7 cellular contexts compared by ENCODE assay signal in the genomic region with DNA sequence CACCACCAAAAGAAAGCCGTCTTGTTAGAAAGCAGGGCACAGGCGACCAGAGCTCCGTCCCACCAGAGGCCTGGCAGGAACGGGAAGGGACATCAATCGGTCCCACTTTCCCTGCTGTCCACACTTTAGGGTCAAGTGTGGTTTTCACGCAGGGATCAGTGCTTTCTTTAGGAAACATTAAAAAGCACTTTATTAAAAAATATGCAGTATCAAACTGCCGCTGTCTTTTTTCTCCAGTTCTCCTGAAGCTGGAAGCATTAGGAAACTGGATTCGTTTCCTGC. TPM values are rescaled to one million over a fixed set of nuclear protein-coding genes. Genes with fewer than 3 reads are reported as not detected.
DNase-seq lines count a peak whose midpoint lies in the region; ATAC-seq and TF ChIP-seq lines count a peak whose summit lies in the region.

No MANE protein-coding gene starts in this region.

- no peak for ATAC-seq in GM21515 (IDR thresholded peaks at IDR 0.05; ENCODE audit: unreplicated experiment)

- H3K4me3 ChIP-seq in HUES64 (ENCODE audit: low read length) (peak overlapping the region; percentile 69), adipocyte (ENCODE audit: low read length) (peak overlapping the region; percentile 75), kidney epithelial cell (ENCODE audit: low read depth, low read length) (peak overlapping the region; percentile 59), stomach (peak overlapping the region; percentile 51 to 67 (median 61))

- H3K27ac ChIP-seq in HUES64 (ENCODE audit: low read depth, low read length) (peak overlapping the region; percentile 54), stomach (peak overlapping the region; percentile 56 to 94 (median 84))

- TF ChIP-seq CTCF in kidney epithelial cell (IDR thresholded peaks at IDR 0.05; ENCODE audit: insufficient read depth, low read length, poor library complexity, severe bottlenecking) (no peak), stomach (IDR thresholded peaks at IDR 0.05) (no peak), GM13977 (IDR thresholded peaks at IDR 0.05; ENCODE audit: extremely low read depth, insufficient read depth, missing control alignments) (no peak)

- TF ChIP-seq POLR2A in stomach (IDR thresholded peaks at IDR 0.05), result no peak

- no peak for TF ChIP-seq EP300 in stomach (IDR thresholded peaks at IDR 0.05)

- in situ Hi-C loops in GM13977 (cut with MboI; ENCODE audit: low pct_unique_long_range_greater_than_20kb, low sequenced_read_pairs, unreplicated experiment), result no loop called here

- peaks cover 18% of the 10 kb centered on the region; the same call in 1 of the 2 replicates for H3K27me3 ChIP-seq in HUES64 (ENCODE audit: insufficient read depth, low read length)
- peaks cover 13% of the 10 kb centered on the region for H3K27me3 ChIP-seq in adipocyte (replicated peaks; ENCODE audit: control insufficient read depth, insufficient read depth, low read length)
- no peaks in the 10 kb centered on the region for H3K27me3 ChIP-seq in kidney epithelial cell (ENCODE audit: control insufficient read depth, insufficient read depth, low read length)
- peaks cover 0 to 15% (median 10%) of the 10 kb centered on the region in 3 donors for H3K27me3 ChIP-seq in stomach

- intact Hi-C loops in stomach (cut with DNase I; ENCODE audit: low total_unique reads), result no loop called here

- H3K9ac ChIP-seq in HUES64 (ENCODE audit: low read depth, low read length) (peak overlapping the region; percentile 79), adipocyte (ENCODE audit: low read length) (no peak overlapping the region)

- no peaks in the 10 kb centered on the region for H3K9me3 ChIP-seq in HUES64 (ENCODE audit: insufficient read depth, low read depth, low read length)
- no peaks in the 10 kb centered on the region for H3K9me3 ChIP-seq in adipocyte (ENCODE audit: control insufficient read depth, low read length)
- H3K9me3 ChIP-seq in stomach, result no peaks in the 10 kb centered on the region

- 25% methylated on average over 8 of the region's 8 CpGs for WGBS in HUES64
- 16 to 32% (median 21%) methylated on average over 8 of the region's 8 CpGs for WGBS in stomach, 5 donors

- H3K4me1 ChIP-seq in HUES64 (ENCODE audit: insufficient read depth, low read length) (no peaks in the 10 kb centered on the region), adipocyte (ENCODE audit: control insufficient read depth, insufficient read depth, low read length) (no peaks in the 10 kb centered on the region), stomach (peaks cover 6 to 48% (median 24%) of the 10 kb centered on the region in 4 donors)

- no peak for DNase-seq in adipocyte (ENCODE audit: low read depth)
- no peak for DNase-seq in kidney epithelial cell (ENCODE audit: low read depth)
- no peak for DNase-seq in stomach
- no peak for DNase-seq in GM13977 (ENCODE audit: low spot score)
- DNase-seq in amygdala (lab: John Stamatoyannopoulos, UW), result no peak

- H3K36me3 ChIP-seq in HUES64 (ENCODE audit: insufficient read depth, low read length) (no peaks in the 10 kb centered on the region), adipocyte (ENCODE audit: control insufficient read depth, insufficient read depth, low read length, severe bottlenecking) (no peaks in the 10 kb centered on the region), kidney epithelial cell (ENCODE audit: control insufficient read depth, insufficient read depth, low read length) (no peaks in the 10 kb centered on the region), stomach (no peaks in the 10 kb centered on the region)

RNA-seq across cellular contexts. Expression of gene IFNLR1, which starts 0.4 kb away (rescaled TPM):
- 2.5 TPM for polyA plus RNA-seq in HUES64 (2013, experiment 1 of 2)
- 2.9 TPM for polyA plus RNA-seq in HUES64 (2013, experiment 2 of 2)
- total RNA-seq in kidney epithelial cell (6.7 and 8.6 TPM in 2 replicates), stomach (1 to 10 TPM in 3 of 5 donors, under 1 TPM in 1, not detected in 1; 0.45 to 6.1 (median 4.2) TPM)
- polyA plus RNA-seq in stomach, result 1 to 10 TPM in 1 of 3 donors, under 1 TPM in 2; 0.31 to 1.1 (median 0.87) TPM

RNA-seq across cellular contexts. Expression of gene IL22RA1, which starts 43.7 kb away (rescaled TPM):
- polyA plus RNA-seq in HUES64 (2013, experiment 1 of 2), result 0.15 TPM
- 0.25 TPM for polyA plus RNA-seq in HUES64 (2013, experiment 2 of 2)
- 0.07 and 0.21 TPM in 2 replicates for total RNA-seq in kidney epithelial cell
- 1 to 10 TPM in 3 of 5 donors, under 1 TPM in 1, not detected in 1; 0.43 to 4.1 (median 2.0) TPM for total RNA-seq in stomach
- polyA plus RNA-seq in stomach, result 1 to 10 TPM; 1.2 to 2.1 (median 1.4) TPM
